12 cellular contexts compared by ENCODE assay signal in genomic region chrX:17553451-17553850, GRCh38.
DNase-seq lines count a peak whose midpoint lies in the region; FAIRE-seq and TF ChIP-seq lines count a peak whose summit lies in the region.
"Had no signal": no experiment of that assay in that cellular context is flagged by ENCODE, and none has a peak within 500 bp of the region (broad histone marks: within the 10 kb centered on the region; RNA-seq: fewer than 3 reads in every experiment).

No MANE protein-coding gene starts in this region.

- POLR2A ChIA-PET in AG04449 (lab: Yijun Ruan, JAX): no interaction called here

- H3K27me3 ChIP-seq in colonic mucosa: no peaks in the 10 kb centered on the region
- peaks cover 0 to 4% of the 10 kb centered on the region in 2 experiments for H3K27me3 ChIP-seq in mesenchymal stem cell (ENCODE audit: control insufficient read depth in 1 of 2, insufficient read depth in 1 of 2, low read length in 2 of 2)

- H4K8ac ChIP-seq in mesenchymal stem cell (ENCODE audit: low read length): no peak overlapping the region

- H3K9ac ChIP-seq in colonic mucosa (ENCODE audit: low read depth in 2 of 2, low read length in 2 of 2): no peak overlapping the region
- no peak overlapping the region for H3K9ac ChIP-seq in mesenchymal stem cell (ENCODE audit: low read length)
- H3K9ac ChIP-seq: BLaER1 treated with 17β-estradiol and CSF1 and Interleukin-3, amounts not matched to agents 10 nM and 100 nM had no signal

- H2BK12ac ChIP-seq in mesenchymal stem cell (ENCODE audit: low read length in 2 of 2): no peak overlapping the region

- DNase-seq in AG04449 (ENCODE audit: low read depth, low spot score) (peak; percentile 24), HTR-8/SVneo (ENCODE audit: insufficient read length, low spot score) (peak; percentile 10), colonic mucosa (peak; percentile 53), mesenchymal stem cell (peak; percentile 4), DMS153 (lab: John Stamatoyannopoulos, UW) (no peak), DMS153 treated with DMSO at 0.1 percent for 48 hours (lab: John Stamatoyannopoulos, UW; ENCODE audit: unreplicated experiment) (no peak)
- DNase-seq in activated CD4-positive, alpha-beta T cell treated with anti-CD3 and anti-CD28 coated beads for 48 hours: no peak
- no peak for DNase-seq in activated T-cell treated with anti-CD3 and anti-CD28 coated beads, Interleukin-2, amount 50 U/mL, for 48 hours
- DNase-seq: central memory CD4-positive, alpha-beta T cell; NCI-H526 treated with DMSO at 0.1 percent for 48 hours; nucleus accumbens had no signal

- H2BK5ac ChIP-seq in mesenchymal stem cell (ENCODE audit: low read depth, low read length, poor library complexity, severe bottlenecking): no peak overlapping the region

- H3K14ac ChIP-seq in mesenchymal stem cell (ENCODE audit: low read length in 2 of 2): no peak overlapping the region

- no CpG with 5 or more reads among the region's 6 CpGs for WGBS in mesenchymal stem cell

- no peak overlapping the region for H3K18ac ChIP-seq in mesenchymal stem cell (ENCODE audit: low read depth in 1 of 2, low read length in 2 of 2)

- H4K91ac ChIP-seq in mesenchymal stem cell (ENCODE audit: low read length): no peak overlapping the region

- no peaks in the 10 kb centered on the region for H3K4me1 ChIP-seq in colonic mucosa
- peaks cover 31% of the 10 kb centered on the region for H3K4me1 ChIP-seq in mesenchymal stem cell (ENCODE audit: control insufficient read depth, insufficient read depth, low read depth, low read length)

- FAIRE-seq in HTR-8/SVneo (lab: Jason Lieb, UNC): no peak

- H2AK5ac ChIP-seq in mesenchymal stem cell (ENCODE audit: low read length, severe bottlenecking): peak overlapping the region; percentile 87

- H2BK15ac ChIP-seq in mesenchymal stem cell (ENCODE audit: low read depth, poor library complexity, severe bottlenecking): no peak overlapping the region

- no peaks in the 10 kb centered on the region for H3K9me3 ChIP-seq in colonic mucosa
- no peaks in the 10 kb centered on the region for H3K9me3 ChIP-seq in mesenchymal stem cell (ENCODE audit: control insufficient read depth, low read length)
- H3K9me3 ChIP-seq: BLaER1 treated with 17β-estradiol and CSF1 and Interleukin-3, amounts not matched to agents 10 nM and 100 nM had no signal

- H3K4me3 ChIP-seq in AG04449 (ENCODE audit: low read depth, low read length) (no peak overlapping the region), colonic mucosa (no peak overlapping the region), mesenchymal stem cell (ENCODE audit: insufficient read depth in 1 of 2, low read depth in 1 of 2, low read length in 2 of 2) (no peak overlapping the region)
- H3K4me3 ChIP-seq: BLaER1 treated with 17β-estradiol and CSF1 and Interleukin-3, amounts not matched to agents 10 nM and 100 nM had no signal

- H2BK120ac ChIP-seq in mesenchymal stem cell (ENCODE audit: low read depth, low read length): no peak overlapping the region

- no peak overlapping the region for H3K4me2 ChIP-seq in mesenchymal stem cell (ENCODE audit: low read length, poor library complexity, severe bottlenecking)

- peaks cover 5% of the 10 kb centered on the region for H3K79me1 ChIP-seq in mesenchymal stem cell (replicated peaks; ENCODE audit: low read length, poor library complexity, severe bottlenecking)

- TF ChIP-seq CTCF in AG04449 (IDR thresholded peaks at IDR 0.05; ENCODE audit: insufficient read depth, low read length, missing control alignments) (no peak), colonic mucosa (IDR thresholded peaks at IDR 0.05) (no peak)

- H3K27ac ChIP-seq in colonic mucosa (no peak overlapping the region), mesenchymal stem cell (ENCODE audit: low read length, poor library complexity, severe bottlenecking) (peak overlapping the region; percentile 73)
- H3K27ac ChIP-seq: BLaER1 treated with 17β-estradiol and CSF1 and Interleukin-3, amounts not matched to agents 10 nM and 100 nM had no signal

- H3K4ac ChIP-seq in mesenchymal stem cell (ENCODE audit: low read depth in 1 of 2, low read length in 2 of 2): no peak overlapping the region

- H3K23ac ChIP-seq in mesenchymal stem cell (ENCODE audit: low read length in 2 of 2): no peak overlapping the region

- H2AFZ ChIP-seq in mesenchymal stem cell (ENCODE audit: low read depth, low read length): no peak overlapping the region

- CTCF ChIA-PET in AG04449 (lab: Yijun Ruan, JAX): interaction anchor here (0.7 kb wide), 1 partner anchor 14 kb away, joined by 4 read pairs; no protein-coding TSS in a partner anchor

- H3K36me3 ChIP-seq in colonic mucosa (no peaks in the 10 kb centered on the region), mesenchymal stem cell (ENCODE audit: control insufficient read depth in 1 of 2, insufficient read depth in 2 of 2, low read depth in 1 of 2, low read length in 2 of 2) (peaks cover 0 to 4% of the 10 kb centered on the region in 2 experiments)
- H3K36me3 ChIP-seq: BLaER1 treated with 17β-estradiol and CSF1 and Interleukin-3, amounts not matched to agents 10 nM and 100 nM had no signal

- intact Hi-C loops in colonic mucosa (cut with DNase I): no loop called here

Comparison
In these comparisons a context has a peak if more than half of its experiments do, and no peak if none do; other contexts are left out.
1. DNase-seq: peak in AG04449 (single experiment), HTR-8/SVneo (single experiment), colonic mucosa (single experiment) and mesenchymal stem cell (single experiment); none in activated CD4-positive, alpha-beta T cell treated with anti-CD3 and anti-CD28 coated beads for 48 hours (single experiment), activated T-cell treated with anti-CD3 and anti-CD28 coated beads, Interleukin-2, amount 50 U/mL, for 48 hours (0 of 2), DMS153 (single experiment) and DMS153 treated with DMSO at 0.1 percent for 48 hours (single experiment).